In genomic region chr5:96690906-96691305, GRCh38 we compare ENCODE assay signal across 20 cellular contexts. TPM values are rescaled to one million over a fixed set of nuclear protein-coding genes. Genes with fewer than 3 reads are reported as not detected.
A peak's percentile ranks its signal among the peaks of the same experiment; 100 is the strongest.
DNase-seq lines count a peak whose midpoint lies in the region; ATAC-seq and TF ChIP-seq lines count a peak whose summit lies in the region.
"Had no signal": no experiment of that assay in that cellular context is flagged by ENCODE, and none has a peak within 500 bp of the region (broad histone marks: within the 10 kb centered on the region; RNA-seq: fewer than 3 reads in every experiment).

No MANE protein-coding gene starts in this region.

- H2AK5ac ChIP-seq in neuronal stem cell (ENCODE audit: low read depth, low read length) = no peak overlapping the region

- TF ChIP-seq CTCF in RWPE2 (IDR thresholded peaks at IDR 0.05; ENCODE audit: poor library complexity, severe bottlenecking) = no peak
- TF ChIP-seq CTCF in neutrophil (IDR thresholded peaks at IDR 0.05) = no peak

- H3K4me1 ChIP-seq in RWPE2 (ENCODE audit: insufficient read depth, poor library complexity, severe bottlenecking) = peaks cover 35% of the 10 kb centered on the region
- H3K4me1 ChIP-seq in neutrophil (ENCODE audit: control insufficient read depth in 1 of 2, insufficient read depth in 1 of 2, low read depth in 1 of 2, low read length in 1 of 2) = peaks cover 26 to 33% of the 10 kb centered on the region in 2 experiments
- H3K4me1 ChIP-seq in neuronal stem cell (ENCODE audit: control insufficient read depth in 2 of 2, insufficient read depth in 1 of 2, low read depth in 1 of 2, low read length in 2 of 2) = no peaks in the 10 kb centered on the region

- no peak overlapping the region for H3K18ac ChIP-seq in neuronal stem cell (ENCODE audit: low read length)

- no peak overlapping the region for H3K23ac ChIP-seq in neuronal stem cell (ENCODE audit: low read depth, low read length, poor library complexity)

- ATAC-seq in RWPE2 (ENCODE audit: low read depth) = peak; percentile 14; the same call in 1 of the 3 replicates

- H3K36me3 Mint-ChIP-seq in activated naive CD4-positive, alpha-beta T cell treated with anti-CD3 and anti-CD28 coated beads for 36 hours (ENCODE audit: low read depth) = peaks cover 2% of the 10 kb centered on the region

- peak overlapping the region; percentile 64 for H3K27ac ChIP-seq in RWPE2 (ENCODE audit: poor library complexity, severe bottlenecking)
- peak overlapping the region; percentile 90 for H3K27ac ChIP-seq in epithelial cell of prostate
- peak overlapping the region; percentile 83 for H3K27ac ChIP-seq in neutrophil
- no peak overlapping the region for H3K27ac ChIP-seq in neuronal stem cell (replicated peaks; ENCODE audit: low read length)

- peaks cover 7% of the 10 kb centered on the region for H3K4me1 Mint-ChIP-seq in activated naive CD4-positive, alpha-beta T cell treated with anti-CD3 and anti-CD28 coated beads for 36 hours (ENCODE audit: low read depth)
- H3K4me1 Mint-ChIP-seq: H9 had no signal

- H3K4me3 Mint-ChIP-seq in activated naive CD4-positive, alpha-beta T cell treated with anti-CD3 and anti-CD28 coated beads for 36 hours = no peak overlapping the region
- H3K4me3 Mint-ChIP-seq: B cell, CD14-positive monocyte, H9 had no signal

- intact Hi-C loops in activated naive CD4-positive, alpha-beta T cell treated with anti-CD3 and anti-CD28 coated beads for 36 hours (cut with micrococcal nuclease) = no loop called here

- no peak overlapping the region for H4K91ac ChIP-seq in neuronal stem cell (ENCODE audit: low read depth, low read length, poor library complexity)

- no peak overlapping the region for H2BK12ac ChIP-seq in neuronal stem cell (ENCODE audit: low read length)

- H2BK5ac ChIP-seq in neuronal stem cell (ENCODE audit: low read length) = no peak overlapping the region

- no peaks in the 10 kb centered on the region for H3K79me1 ChIP-seq in neuronal stem cell (ENCODE audit: low read depth, low read length)

- no peak overlapping the region for H3K4ac ChIP-seq in neuronal stem cell (ENCODE audit: low read length)

- no peak overlapping the region for H3K27ac Mint-ChIP-seq in activated naive CD4-positive, alpha-beta T cell treated with anti-CD3 and anti-CD28 coated beads for 36 hours
- H3K27ac Mint-ChIP-seq: B cell, H9 had no signal

- H2AFZ ChIP-seq in neuronal stem cell (ENCODE audit: low read length) = no peak overlapping the region

- no peak overlapping the region for H2BK15ac ChIP-seq in neuronal stem cell (ENCODE audit: low read length)

- WGBS in neuronal stem cell (ENCODE audit: extremely low coverage in 2 of 2, insufficient read length in 2 of 2, insufficient replicate concordance in 1 of 2), 2 donors = no CpG with 5 or more reads among the region's 2 CpGs

- no peak overlapping the region for H3K9ac ChIP-seq in neuronal stem cell (ENCODE audit: low read depth, low read length, poor library complexity)

- H3K27me3 ChIP-seq in RWPE2 (ENCODE audit: insufficient read depth, poor library complexity, severe bottlenecking) = no peaks in the 10 kb centered on the region
- no peaks in the 10 kb centered on the region for H3K27me3 ChIP-seq in neutrophil
- H3K27me3 ChIP-seq in neuronal stem cell (ENCODE audit: control insufficient read depth in 3 of 3, insufficient read depth in 3 of 3, low read depth in 1 of 3, low read length in 3 of 3) = no peaks in the 10 kb centered on the region

- H3K9me3 ChIP-seq in RWPE2 (ENCODE audit: severe bottlenecking) = no peaks in the 10 kb centered on the region
- no peaks in the 10 kb centered on the region for H3K9me3 ChIP-seq in neutrophil
- H3K9me3 ChIP-seq in neuronal stem cell (replicated peaks in 1 of 2; ENCODE audit: control insufficient read depth in 2 of 2, insufficient read depth in 1 of 2, low read depth in 1 of 2, low read length in 2 of 2) = peaks cover 0 to 1% of the 10 kb centered on the region in 2 donors

- H3K4me2 ChIP-seq in neuronal stem cell (ENCODE audit: insufficient read depth, low read length, poor library complexity, severe bottlenecking) = no peak overlapping the region

- H3K36me3 ChIP-seq in RWPE2 (ENCODE audit: low read depth) = peaks cover 46% of the 10 kb centered on the region
- H3K36me3 ChIP-seq in neutrophil = peaks cover 3% of the 10 kb centered on the region
- no peaks in the 10 kb centered on the region for H3K36me3 ChIP-seq in neuronal stem cell (replicated peaks in 1 of 2; ENCODE audit: control insufficient read depth in 2 of 2, insufficient read depth in 2 of 2, low read length in 2 of 2)

- no peak overlapping the region for H2BK120ac ChIP-seq in neuronal stem cell (ENCODE audit: low read depth, low read length)

- CTCF ChIA-PET in activated naive CD4-positive, alpha-beta T cell treated with anti-CD3 and anti-CD28 coated beads for 36 hours (lab: Charles Lee) = interaction anchor here (1.3 kb wide), 1 partner anchor 10 kb away, joined by 4 read pairs; no protein-coding TSS in a partner anchor

- no peak overlapping the region for H3K14ac ChIP-seq in neuronal stem cell (ENCODE audit: low read length)

- H3K4me3 ChIP-seq in RWPE2 (ENCODE audit: severe bottlenecking) = no peak overlapping the region
- H3K4me3 ChIP-seq in neutrophil (ENCODE audit: low read depth in 1 of 2, low read length in 1 of 2) = no peak overlapping the region
- no peak overlapping the region for H3K4me3 ChIP-seq in neuronal stem cell (ENCODE audit: low read length in 2 of 2)

- no peaks in the 10 kb centered on the region for H3K27me3 Mint-ChIP-seq in activated naive CD4-positive, alpha-beta T cell treated with anti-CD3 and anti-CD28 coated beads for 36 hours (ENCODE audit: low read depth)
- H3K27me3 Mint-ChIP-seq: B cell had no signal

- DNase-seq in ELR (ENCODE audit: low read depth) = peak; percentile 56
- no peak for DNase-seq in RWPE2 (ENCODE audit: low spot score)
- DNase-seq in epithelial cell of prostate (ENCODE audit: low read depth, low spot score) = no peak
- no peak for DNase-seq in activated naive CD4-positive, alpha-beta T cell treated with anti-CD3 and anti-CD28 coated beads for 36 hours
- DNase-seq in neuronal stem cell (ENCODE audit: low spot score) = no peak
- DNase-seq in pons (ENCODE audit: low spot score) = no peak
- no peak for DNase-seq in OCI-M2 (lab: John Stamatoyannopoulos, UW; ENCODE audit: unreplicated experiment)
- DNase-seq: EL, H9, KBM-7, NCI-H1092, NCI-H1436 treated with DMSO at 0.1 percent for 48 hours, NCI-H2029, NCI-H2227 treated with DMSO at 0.1 percent for 48 hours, NCI-H510A treated with DMSO at 0.1 percent for 48 hours, NCI-H774, Right ventricle myocardium superior had no signal

- H4K8ac ChIP-seq in neuronal stem cell (ENCODE audit: low read depth, low read length) = no peak overlapping the region

- H3K9me3 Mint-ChIP-seq in activated naive CD4-positive, alpha-beta T cell treated with anti-CD3 and anti-CD28 coated beads for 36 hours = no peaks in the 10 kb centered on the region
- H3K9me3 Mint-ChIP-seq: CD14-positive monocyte, H9 had no signal

RNA-seq across cellular contexts. Expression of gene CAST, which starts 28.7 kb away (rescaled TPM):
- 100 to 1,000 TPM; 118 to 122 TPM for total RNA-seq in activated naive CD4-positive, alpha-beta T cell treated with anti-CD3 and anti-CD28 coated beads for 36 hours
- polyA plus RNA-seq in neuronal stem cell (2013, experiment 1 of 2) = 46.2 TPM
- polyA plus RNA-seq in neuronal stem cell (2013, experiment 2 of 2) = 48.1 TPM
